44 cellular contexts compared by ENCODE assay signal in genomic region chr2:46444732-46445131, GRCh38. TPM values are rescaled to one million over a fixed set of nuclear protein-coding genes. Genes with fewer than 3 reads are reported as not detected.
"Had no signal": no experiment of that assay in that cellular context is flagged by ENCODE, and none has a peak within 500 bp of the region (broad histone marks: within the 10 kb centered on the region; RNA-seq: fewer than 3 reads in every experiment).

No MANE protein-coding gene starts in this region.

- H3K4me3 Mint-ChIP-seq: activated naive CD4-positive, alpha-beta T cell treated with anti-CD3 and anti-CD28 coated beads for 36 hours; activated naive CD4-positive, alpha-beta T cell treated with anti-CD3 and anti-CD28 coated beads, Interleukin-2, amount 10 ng/mL, durations not matched to agents 7 days and 5 days; activated naive CD4-positive, alpha-beta T cell treated with anti-CD3 and anti-CD28 coated beads, Interleukin-2, amount 50 U/mL, for 24 hours; activated naive CD8-positive, alpha-beta T cell; activated naive CD8-positive, alpha-beta T cell treated with anti-CD3 and anti-CD28 coated beads for 36 hours; activated naive CD8-positive, alpha-beta T cell treated with anti-CD3 and anti-CD28 coated beads, Interleukin-2, amount 10 ng/mL, durations not matched to agents 7 days and 5 days; activated naive CD8-positive, alpha-beta T cell treated with anti-CD3 and anti-CD28 coated beads, Interleukin-2, amount 50 U/mL, for 24 hours; activated T-cell treated with anti-CD3 and anti-CD28 coated beads, Interleukin-2, amount 50 U/mL, for 24 hours; activated T-cell treated with anti-CD3 and anti-CD28 coated beads, Interleukin-2, amount 50 U/mL, for 4 hours; activated T-cell treated with anti-CD3 and anti-CD28 coated beads, Interleukin-2, amount 50 U/mL, for 72 hours; activated T-helper 1 cell treated with anti-CD3 and anti-CD28 coated beads, Interleukin-12 subunit alpha, Interleukin-12 subunit beta, Interleukin-2, Interleukin-4 antibody, amounts not matched to agents 30 ng/mL and 10 ng/mL and 1 ng/mL, durations not matched to agents 14 hours and 24 hours and 36 hours; activated T-helper 17 cell treated with anti-CD3 and anti-CD28 coated beads, Interleukin-2, amount 50 U/mL, for 72 hours; brain; central memory CD8-positive, alpha-beta T cell had no signal

- H3K36me3 Mint-ChIP-seq: brain had no signal

- H3K27ac ChIP-seq: adrenal gland, ascending aorta, body of pancreas, brain microvascular endothelial cell, breast epithelium, cardiac muscle cell had no signal

- H3K36me3 ChIP-seq: adrenal gland, ascending aorta, brain microvascular endothelial cell, breast epithelium, cardiac muscle cell had no signal

- H3K27me3 ChIP-seq: adrenal gland, ascending aorta, body of pancreas, brain microvascular endothelial cell, breast epithelium, cardiac muscle cell had no signal

- H3K4me3 ChIP-seq: adrenal gland, ascending aorta, body of pancreas, breast epithelium, cardiac muscle cell had no signal

- H3K4me1 Mint-ChIP-seq: brain had no signal

- DNase-seq: activated effector memory CD4-positive, alpha-beta T cell treated with anti-CD3 and anti-CD28 coated beads, Interleukin-2, amount 50 U/mL, for 16 hours; activated effector memory CD4-positive, alpha-beta T cell treated with Interleukin-2 at 50 U/mL for 16 hours; activated gamma-delta T cell; activated gamma-delta T cell treated with Interleukin-2 at 50 U/mL for 16 hours; activated naive CD4-positive, alpha-beta T cell; activated naive CD4-positive, alpha-beta T cell treated with anti-CD3 and anti-CD28 coated beads for 36 hours; activated naive CD4-positive, alpha-beta T cell treated with anti-CD3 and anti-CD28 coated beads, Interleukin-2, amount 10 ng/mL, durations not matched to agents 7 days and 5 days; activated naive CD4-positive, alpha-beta T cell treated with anti-CD3 and anti-CD28 coated beads, Interleukin-2, amount 50 U/mL, for 16 hours; activated naive CD4-positive, alpha-beta T cell treated with Interleukin-2 at 50 U/mL for 16 hours; activated naive CD8-positive, alpha-beta T cell treated with anti-CD3 and anti-CD28 coated beads for 36 hours; activated naive CD8-positive, alpha-beta T cell treated with anti-CD3 and anti-CD28 coated beads, Interleukin-2, amount 10 ng/mL, durations not matched to agents 7 days and 5 days; activated naive CD8-positive, alpha-beta T cell treated with anti-CD3 and anti-CD28 coated beads, Interleukin-2, amount 50 U/mL, for 24 hours; activated T-cell treated with anti-CD3 and anti-CD28 coated beads for 4 hours; activated T-cell treated with anti-CD3 and anti-CD28 coated beads, Interleukin-2, amount 50 U/mL, for 1 hour; activated T-cell treated with anti-CD3 and anti-CD28 coated beads, Interleukin-2, amount 50 U/mL, for 24 hours; activated T-cell treated with anti-CD3 and anti-CD28 coated beads, Interleukin-2, amount 50 U/mL, for 4 hours; activated T-cell treated with anti-CD3 and anti-CD28 coated beads, Interleukin-2, amount 50 U/mL, for 48 hours; activated T-cell treated with anti-CD3 and anti-CD28 coated beads, Interleukin-2, amount 50 U/mL, for 72 hours; adrenal gland; amniotic stem cell; amygdala; anterior cingulate cortex; aorta; body of pancreas; brain microvascular endothelial cell; caudate nucleus; central memory CD4-positive, alpha-beta T cell; cerebellar nuclear complex had no signal

- H3K4me1 ChIP-seq: adrenal gland, ascending aorta, body of pancreas, breast epithelium had no signal

- H3K27ac Mint-ChIP-seq: activated naive CD4-positive, alpha-beta T cell treated with anti-CD3 and anti-CD28 coated beads for 36 hours; activated naive CD4-positive, alpha-beta T cell treated with anti-CD3 and anti-CD28 coated beads, Interleukin-2, amount 10 ng/mL, durations not matched to agents 7 days and 5 days; activated naive CD4-positive, alpha-beta T cell treated with anti-CD3 and anti-CD28 coated beads, Interleukin-2, amount 50 U/mL, for 24 hours; activated naive CD4-positive, alpha-beta T cell treated with anti-CD3 and anti-CD28 coated beads, Interleukin-2, amount 50 U/mL, for 72 hours; activated naive CD8-positive, alpha-beta T cell; activated naive CD8-positive, alpha-beta T cell treated with anti-CD3 and anti-CD28 coated beads for 36 hours; activated naive CD8-positive, alpha-beta T cell treated with anti-CD3 and anti-CD28 coated beads, Interleukin-2, amount 10 ng/mL, durations not matched to agents 7 days and 5 days; activated naive CD8-positive, alpha-beta T cell treated with anti-CD3 and anti-CD28 coated beads, Interleukin-2, amount 50 U/mL, for 24 hours; activated T-cell treated with anti-CD3 and anti-CD28 coated beads, Interleukin-2, amount 50 U/mL, for 24 hours; activated T-cell treated with anti-CD3 and anti-CD28 coated beads, Interleukin-2, amount 50 U/mL, for 72 hours; activated T-helper 1 cell treated with anti-CD3 and anti-CD28 coated beads, Interleukin-12 subunit alpha, Interleukin-12 subunit beta, Interleukin-2, Interleukin-4 antibody, amounts not matched to agents 30 ng/mL and 10 ng/mL and 1 ng/mL, durations not matched to agents 14 hours and 24 hours and 36 hours; activated T-helper 17 cell treated with anti-CD3 and anti-CD28 coated beads, Interleukin-2, amount 50 U/mL, for 72 hours; activated T-helper 2 cell treated with anti-CD3 and anti-CD28 coated beads, Interferon-gamma antibody, Interleukin-2, Interleukin-4, amounts not matched to agents 10 μg/mL and 5 μg/mL and 100 μg/mL, durations not matched to agents 14 hours and 24 hours and 36 hours; brain had no signal

- ATAC-seq: activated naive CD4-positive, alpha-beta T cell treated with anti-CD3 and anti-CD28 coated beads, Interleukin-2, amount 50 U/mL, for 72 hours; activated naive CD8-positive, alpha-beta T cell treated with anti-CD3 and anti-CD28 coated beads, Interleukin-2, amount 50 U/mL, for 24 hours; activated T-cell treated with anti-CD3 and anti-CD28 coated beads, Interleukin-2, amount 50 U/mL, for 4 hours; activated T-cell treated with anti-CD3 and anti-CD28 coated beads, Interleukin-2, amount 50 U/mL, for 72 hours; activated T-helper 17 cell treated with anti-CD3 and anti-CD28 coated beads, Interleukin-2, amount 50 U/mL, for 72 hours; body of pancreas had no signal

- H3K9me3 ChIP-seq: adrenal gland, ascending aorta, body of pancreas had no signal

- H3K27me3 Mint-ChIP-seq: activated naive CD4-positive, alpha-beta T cell treated with anti-CD3 and anti-CD28 coated beads, Interleukin-2, amount 50 U/mL, for 24 hours; activated naive CD8-positive, alpha-beta T cell; activated naive CD8-positive, alpha-beta T cell treated with anti-CD3 and anti-CD28 coated beads, Interleukin-2, amount 50 U/mL, for 24 hours; activated T-cell treated with anti-CD3 and anti-CD28 coated beads, Interleukin-2, amount 50 U/mL, for 24 hours had no signal

- FAIRE-seq: astrocyte, bronchial epithelial cell had no signal

RNA-seq across cellular contexts. Expression of gene TMEM247, which starts 34.6 kb away (rescaled TPM):
- total RNA-seq: activated naive CD4-positive, alpha-beta T cell treated with anti-CD3 and anti-CD28 coated beads for 36 hours; activated naive CD4-positive, alpha-beta T cell treated with anti-CD3 and anti-CD28 coated beads, Interleukin-2, amount 50 U/mL, for 72 hours; activated naive CD8-positive, alpha-beta T cell treated with anti-CD3 and anti-CD28 coated beads for 36 hours; activated naive CD8-positive, alpha-beta T cell treated with anti-CD3 and anti-CD28 coated beads, Interleukin-2, amount 10 ng/mL, durations not matched to agents 7 days and 5 days; activated T-cell treated with anti-CD3 and anti-CD28 coated beads, Interleukin-2, amount 50 U/mL, for 4 hours; activated T-cell treated with anti-CD3 and anti-CD28 coated beads, Interleukin-2, amount 50 U/mL, for 72 hours; activated T-helper 1 cell treated with anti-CD3 and anti-CD28 coated beads, Interleukin-12 subunit alpha, Interleukin-12 subunit beta, Interleukin-2, Interleukin-4 antibody, amounts not matched to agents 30 ng/mL and 10 ng/mL and 1 ng/mL, durations not matched to agents 14 hours and 24 hours and 36 hours; activated T-helper 17 cell treated with anti-CD3 and anti-CD28 coated beads, Interleukin-2, amount 50 U/mL, for 72 hours; activated T-helper 2 cell treated with anti-CD3 and anti-CD28 coated beads, Interferon-gamma antibody, Interleukin-2, Interleukin-4, amounts not matched to agents 10 μg/mL and 5 μg/mL and 100 μg/mL, durations not matched to agents 14 hours and 24 hours and 36 hours; adrenal gland; aorta; ascending aorta; astrocyte; body of pancreas; breast epithelium; bronchial epithelial cell; cardiac muscle cell; cardiac septum; cerebellum had no signal
- polyA plus RNA-seq: adipose tissue, adrenal gland, aorta, cardiac muscle cell had no signal
